21 cellular contexts compared by ENCODE assay signal in the genomic region with DNA sequence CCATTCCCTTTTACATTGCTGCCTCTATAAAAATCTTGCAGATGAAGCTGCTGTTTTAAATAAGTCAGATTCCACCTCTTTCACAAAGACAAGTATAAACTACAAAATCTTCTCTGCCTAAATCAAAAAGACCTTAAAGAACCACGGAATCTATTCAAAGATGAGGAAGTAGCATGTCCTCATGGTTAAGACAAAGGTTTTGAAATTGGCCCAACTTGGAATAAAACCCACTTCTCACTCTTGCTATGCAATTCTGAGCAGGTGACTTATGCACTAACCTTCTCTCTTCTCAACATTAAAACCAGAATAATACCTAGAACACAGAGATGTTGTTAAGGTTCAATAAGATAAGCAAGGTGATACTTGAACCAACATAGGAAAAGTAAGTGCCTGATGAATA.
DNase-seq lines count a peak whose midpoint lies in the region; ATAC-seq and TF ChIP-seq lines count a peak whose summit lies in the region.
"Had no signal": no experiment of that assay in that cellular context is flagged by ENCODE, and none has a peak within 500 bp of the region (broad histone marks: within the 10 kb centered on the region; RNA-seq: fewer than 3 reads in every experiment).

No MANE protein-coding gene starts in this region.

- H3K9me3 Mint-ChIP-seq in activated naive CD4-positive, alpha-beta T cell treated with anti-CD3 and anti-CD28 coated beads for 36 hours, result no peaks in the 10 kb centered on the region
- no peaks in the 10 kb centered on the region for H3K9me3 Mint-ChIP-seq in activated B cell treated with CpG ODN at 0.5 μM for 24 hours
- no peaks in the 10 kb centered on the region for H3K9me3 Mint-ChIP-seq in naive thymus-derived CD8-positive, alpha-beta T cell
- H3K9me3 Mint-ChIP-seq: stimulated activated effector memory CD8-positive, alpha-beta T cell treated with anti-CD3 and anti-CD28 coated beads, Interleukin-12 subunit alpha, Interleukin-12 subunit beta, amount 100 ng/mL, for 72 hours had no signal

- peak overlapping the region; percentile 80 for H3K27ac Mint-ChIP-seq in activated naive CD4-positive, alpha-beta T cell treated with anti-CD3 and anti-CD28 coated beads for 36 hours
- peak overlapping the region; percentile 41 for H3K27ac Mint-ChIP-seq in activated B cell treated with CpG ODN at 0.5 μM for 24 hours
- peak overlapping the region; percentile 86 to 100 (median 98) for H3K27ac Mint-ChIP-seq in naive thymus-derived CD8-positive, alpha-beta T cell
- H3K27ac Mint-ChIP-seq: stimulated activated effector memory CD8-positive, alpha-beta T cell treated with anti-CD3 and anti-CD28 coated beads, Interleukin-12 subunit alpha, Interleukin-12 subunit beta, amount 100 ng/mL, for 72 hours had no signal

- POLR2A ChIA-PET in activated B cell treated with CpG ODN at 0.5 μM for 24 hours (lab: Charles Lee), result interaction anchor here (0.6 to 0.9 kb wide), 3 partner anchors 109 to 504 kb away, joined by 3 to 4 read pairs (median 4); no protein-coding TSS in a partner anchor
- POLR2A ChIA-PET in naive thymus-derived CD8-positive, alpha-beta T cell (lab: Charles Lee), result interaction anchor here (0.7 to 2.8 kb wide), 17 partner anchors 10 to 355 kb away, joined by 3 to 19 read pairs (median 4); no protein-coding TSS in a partner anchor

- no peaks in the 10 kb centered on the region for H3K27me3 Mint-ChIP-seq in activated naive CD4-positive, alpha-beta T cell treated with anti-CD3 and anti-CD28 coated beads for 36 hours (ENCODE audit: low read depth)
- no peaks in the 10 kb centered on the region for H3K27me3 Mint-ChIP-seq in activated B cell treated with CpG ODN at 0.5 μM for 24 hours
- H3K27me3 Mint-ChIP-seq in naive thymus-derived CD8-positive, alpha-beta T cell, result no peaks in the 10 kb centered on the region

- ATAC-seq in activated B cell treated with CpG ODN at 0.5 μM for 24 hours (ENCODE audit: low read depth) (no peak), esophagus mucosa (no peak)
- ATAC-seq in naive thymus-derived CD8-positive, alpha-beta T cell, result no peak
- ATAC-seq: body of pancreas; GM12878; mucosa of descending colon; SK-N-SH treated with all-trans-retinoic acid at 6 μM for 48 hours; stimulated activated effector memory CD8-positive, alpha-beta T cell treated with anti-CD3 and anti-CD28 coated beads, Interleukin-12 subunit alpha, Interleukin-12 subunit beta, amount 100 ng/mL, for 72 hours had no signal

- peaks cover 88% of the 10 kb centered on the region for H3K4me1 Mint-ChIP-seq in activated naive CD4-positive, alpha-beta T cell treated with anti-CD3 and anti-CD28 coated beads for 36 hours (ENCODE audit: low read depth)
- H3K4me1 Mint-ChIP-seq in activated B cell treated with CpG ODN at 0.5 μM for 24 hours, result peaks cover 61% of the 10 kb centered on the region
- H3K4me1 Mint-ChIP-seq in naive thymus-derived CD8-positive, alpha-beta T cell, result peaks cover 34 to 91% (median 85%) of the 10 kb centered on the region in 4 donors

- no peak for TF ChIP-seq CTCF in activated B cell treated with CpG ODN at 0.5 μM for 24 hours (IDR thresholded peaks at IDR 0.05)

- CTCF ChIA-PET in activated naive CD4-positive, alpha-beta T cell treated with anti-CD3 and anti-CD28 coated beads for 36 hours (lab: Charles Lee), result interaction anchor here (1.2 to 2.0 kb wide), 3 partner anchors 9 to 88 kb away, joined by 3 to 4 read pairs (median 4); no protein-coding TSS in a partner anchor
- CTCF ChIA-PET in activated B cell treated with CpG ODN at 0.5 μM for 24 hours (lab: Charles Lee), result no interaction called here

- no peak for DNase-seq in activated naive CD4-positive, alpha-beta T cell treated with anti-CD3 and anti-CD28 coated beads for 36 hours
- DNase-seq in activated naive CD4-positive, alpha-beta T cell treated with Interleukin-2 at 50 U/mL for 16 hours, result no peak
- DNase-seq in Kasumi-1 (lab: John Stamatoyannopoulos, UW), result peak; percentile 32 to 62
- no peak for DNase-seq in activated B cell treated with CpG ODN at 0.5 μM for 24 hours
- peak in 2 of 10 donors; percentile 31 to 41 for DNase-seq in naive thymus-derived CD8-positive, alpha-beta T cell
- DNase-seq in NCI-H1092 treated with DMSO at 0.1 percent for 48 hours (lab: John Stamatoyannopoulos, UW), result no peak
- DNase-seq: activated CD8-positive, alpha-beta memory T cell treated with anti-CD3 and anti-CD28 coated beads, Interleukin-2, amount 50 U/mL, for 4 hours; body of pancreas; COR-L47; DND-41; effector CD8-positive, alpha-beta T cell; HCEC 1CT; hippocampal formation; IMR-90; mucosa of descending colon; NCI-H146; NCI-H524 treated with DMSO at 0.1 percent for 48 hours had no signal

- no peaks in the 10 kb centered on the region for H3K36me3 Mint-ChIP-seq in activated naive CD4-positive, alpha-beta T cell treated with anti-CD3 and anti-CD28 coated beads for 36 hours (ENCODE audit: low read depth)
- H3K36me3 Mint-ChIP-seq in activated B cell treated with CpG ODN at 0.5 μM for 24 hours (ENCODE audit: low read depth), result peaks cover 19% of the 10 kb centered on the region
- H3K36me3 Mint-ChIP-seq in naive thymus-derived CD8-positive, alpha-beta T cell, result peaks cover 0 to 13% (median 4%) of the 10 kb centered on the region in 3 donors
- H3K36me3 Mint-ChIP-seq: stimulated activated effector memory CD8-positive, alpha-beta T cell treated with anti-CD3 and anti-CD28 coated beads, Interleukin-12 subunit alpha, Interleukin-12 subunit beta, amount 100 ng/mL, for 72 hours had no signal

- intact Hi-C loops in activated naive CD4-positive, alpha-beta T cell treated with anti-CD3 and anti-CD28 coated beads for 36 hours (cut with micrococcal nuclease), result no loop called here
- intact Hi-C loops in activated B cell treated with CpG ODN at 0.5 μM for 24 hours (cut with micrococcal nuclease), result no loop called here

- H3K4me3 Mint-ChIP-seq in activated naive CD4-positive, alpha-beta T cell treated with anti-CD3 and anti-CD28 coated beads for 36 hours, result peak overlapping the region; percentile 16
- no peak overlapping the region for H3K4me3 Mint-ChIP-seq in activated B cell treated with CpG ODN at 0.5 μM for 24 hours
- H3K4me3 Mint-ChIP-seq in naive thymus-derived CD8-positive, alpha-beta T cell, result peak overlapping the region; percentile 24 to 100 (median 74)

Comparison
In these comparisons a context has a peak if more than half of its experiments do, and no peak if none do; other contexts are left out.
1. DNase-seq: peak in Kasumi-1 (2 of 2); none in activated naive CD4-positive, alpha-beta T cell treated with anti-CD3 and anti-CD28 coated beads for 36 hours (single experiment), activated naive CD4-positive, alpha-beta T cell treated with Interleukin-2 at 50 U/mL for 16 hours (single experiment), activated B cell treated with CpG ODN at 0.5 μM for 24 hours (single experiment) and NCI-H1092 treated with DMSO at 0.1 percent for 48 hours (single experiment).
2. H3K27ac Mint-ChIP-seq: peak in every context shown above with its lines; median percentile 98 in naive thymus-derived CD8-positive, alpha-beta T cell; 80 in activated naive CD4-positive, alpha-beta T cell treated with anti-CD3 and anti-CD28 coated beads for 36 hours; 41 in activated B cell treated with CpG ODN at 0.5 μM for 24 hours.